10 cellular contexts compared by ENCODE assay signal in the genomic region with DNA sequence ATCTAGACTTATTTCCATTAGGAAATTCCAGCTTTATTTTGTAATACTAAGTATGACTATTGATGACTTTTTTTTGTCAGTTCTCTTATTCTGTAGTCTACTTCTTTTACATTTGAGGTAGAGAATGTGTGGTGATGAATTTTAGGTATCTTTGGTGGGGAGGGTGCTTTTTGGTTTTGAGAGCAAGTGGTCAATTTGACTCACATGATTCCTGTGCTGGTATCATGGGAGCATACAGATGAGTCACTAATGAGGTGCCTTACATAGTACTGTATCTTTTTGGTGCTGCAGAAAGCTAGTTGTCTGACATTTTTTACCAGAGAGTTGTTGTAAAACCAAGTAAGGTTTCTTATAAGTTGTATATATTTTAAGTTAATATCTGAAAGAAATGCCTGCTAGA. TPM values are rescaled to one million over a fixed set of nuclear protein-coding genes. Genes with fewer than 3 reads are reported as not detected.
DNase-seq lines count a peak whose midpoint lies in the region; ATAC-seq and TF ChIP-seq lines count a peak whose summit lies in the region.
"Had no signal": no experiment of that assay in that cellular context is flagged by ENCODE, and none has a peak within 500 bp of the region (broad histone marks: within the 10 kb centered on the region; RNA-seq: fewer than 3 reads in every experiment).

No MANE protein-coding gene starts in this region.

- no peaks in the 10 kb centered on the region for H3K9me3 Mint-ChIP-seq in activated T-cell treated with anti-CD3 and anti-CD28 coated beads, Interleukin-2, amount 50 U/mL, for 24 hours
- H3K9me3 Mint-ChIP-seq in stimulated activated memory B cell treated with anti-CD40 and anti-IgM and Interleukin-4, amounts not matched to agents 10 μg/mL and 1 μg/mL and 100 μg/mL, for 72 hours: no peaks in the 10 kb centered on the region

- no peaks in the 10 kb centered on the region for H3K9me3 ChIP-seq in esophagus squamous epithelium

- H3K4me1 Mint-ChIP-seq in activated T-cell treated with anti-CD3 and anti-CD28 coated beads, Interleukin-2, amount 50 U/mL, for 24 hours (ENCODE audit: low read depth): peaks cover 65% of the 10 kb centered on the region
- H3K4me1 Mint-ChIP-seq in stimulated activated memory B cell treated with anti-CD40 and anti-IgM and Interleukin-4, amounts not matched to agents 10 μg/mL and 1 μg/mL and 100 μg/mL, for 72 hours: peaks cover 58% of the 10 kb centered on the region

- TF ChIP-seq CTCF in esophagus squamous epithelium (IDR thresholded peaks at IDR 0.05): no peak

- no peaks in the 10 kb centered on the region for H3K27me3 ChIP-seq in esophagus squamous epithelium
- H3K27me3 ChIP-seq: BLaER1 treated with 17β-estradiol and CSF1 and Interleukin-3, amounts not matched to agents 10 nM and 100 nM had no signal

- no peak overlapping the region for H3K27ac ChIP-seq in esophagus squamous epithelium
- H3K27ac ChIP-seq: BLaER1 treated with 17β-estradiol and CSF1 and Interleukin-3, amounts not matched to agents 10 nM and 100 nM; VCaP had no signal

- intact Hi-C loops in esophagus squamous epithelium (cut with DNase I): no loop called here

- H3K27ac Mint-ChIP-seq in activated T-cell treated with anti-CD3 and anti-CD28 coated beads, Interleukin-2, amount 50 U/mL, for 24 hours: peak overlapping the region; percentile 71
- H3K27ac Mint-ChIP-seq in stimulated activated memory B cell treated with anti-CD40 and anti-IgM and Interleukin-4, amounts not matched to agents 10 μg/mL and 1 μg/mL and 100 μg/mL, for 72 hours: peak overlapping the region; percentile 38

- peak overlapping the region; percentile 1 for H3K4me3 Mint-ChIP-seq in activated T-cell treated with anti-CD3 and anti-CD28 coated beads, Interleukin-2, amount 50 U/mL, for 24 hours
- H3K4me3 Mint-ChIP-seq in stimulated activated memory B cell treated with anti-CD40 and anti-IgM and Interleukin-4, amounts not matched to agents 10 μg/mL and 1 μg/mL and 100 μg/mL, for 72 hours: no peak overlapping the region

- H3K4me1 ChIP-seq in esophagus squamous epithelium: peaks cover 0 to 45% (median 9%) of the 10 kb centered on the region in 3 donors

- H3K4me3 ChIP-seq in esophagus squamous epithelium: no peak overlapping the region
- H3K4me3 ChIP-seq: BLaER1 treated with 17β-estradiol and CSF1 and Interleukin-3, amounts not matched to agents 10 nM and 100 nM had no signal

- DNase-seq in activated T-cell treated with anti-CD3 and anti-CD28 coated beads, Interleukin-2, amount 50 U/mL, for 24 hours: no peak
- DNase-seq in activated T-cell treated with anti-CD3 and anti-CD28 coated beads, Interleukin-2, amount 50 U/mL, for 1 hour: no peak
- peak; percentile 60 for DNase-seq in amniotic epithelial cell (ENCODE audit: low read depth)
- DNase-seq in esophagus squamous epithelium (lab: John Stamatoyannopoulos, UW): no peak
- no peak for DNase-seq in midbrain (lab: John Stamatoyannopoulos, UW)
- DNase-seq in central memory CD4-positive, alpha-beta T cell: no peak

- no peaks in the 10 kb centered on the region for H3K27me3 Mint-ChIP-seq in activated T-cell treated with anti-CD3 and anti-CD28 coated beads, Interleukin-2, amount 50 U/mL, for 24 hours
- H3K27me3 Mint-ChIP-seq in stimulated activated memory B cell treated with anti-CD40 and anti-IgM and Interleukin-4, amounts not matched to agents 10 μg/mL and 1 μg/mL and 100 μg/mL, for 72 hours: no peaks in the 10 kb centered on the region

- H3K36me3 ChIP-seq in esophagus squamous epithelium: no peaks in the 10 kb centered on the region

- peak; percentile 95 for ATAC-seq in HG02938 (IDR thresholded peaks at IDR 0.05; ENCODE audit: unreplicated experiment)
- ATAC-seq in stimulated activated memory B cell treated with anti-CD40 and anti-IgM and Interleukin-4, amounts not matched to agents 10 μg/mL and 1 μg/mL and 100 μg/mL, for 72 hours: peak; percentile 82

- peaks cover 21% of the 10 kb centered on the region for H3K36me3 Mint-ChIP-seq in activated T-cell treated with anti-CD3 and anti-CD28 coated beads, Interleukin-2, amount 50 U/mL, for 24 hours (ENCODE audit: low read depth)
- H3K36me3 Mint-ChIP-seq in stimulated activated memory B cell treated with anti-CD40 and anti-IgM and Interleukin-4, amounts not matched to agents 10 μg/mL and 1 μg/mL and 100 μg/mL, for 72 hours: peaks cover 14% of the 10 kb centered on the region

- TF ChIP-seq POLR2A in esophagus squamous epithelium (IDR thresholded peaks at IDR 0.05): no peak

RNA-seq across cellular contexts. Expression of a gene that starts 35.3 kb away (rescaled TPM):
- total RNA-seq in esophagus squamous epithelium: 10 to 100 TPM; 27.4 to 62.6 (median 48.6) TPM
